ENCODE assay signal across 8 cellular contexts in the genomic region with DNA sequence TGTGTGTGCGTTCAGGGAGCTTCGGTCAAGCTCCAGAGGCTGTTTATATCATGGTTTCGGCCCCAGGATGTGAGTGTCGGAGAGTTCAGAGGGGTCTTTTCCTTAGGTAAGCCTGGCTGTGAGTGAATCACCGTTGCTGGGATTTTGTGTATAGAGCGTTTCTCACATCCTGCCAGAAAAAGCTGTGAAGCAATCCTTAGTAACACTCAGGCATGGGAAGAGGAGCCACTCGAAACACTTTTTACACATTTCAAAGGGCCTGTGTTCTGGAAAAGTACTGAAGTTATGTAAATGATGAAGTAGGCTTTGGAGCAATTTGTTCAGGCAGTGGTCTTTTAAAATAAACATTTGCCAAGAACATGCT. TPM values are rescaled to one million over a fixed set of nuclear protein-coding genes. Genes with fewer than 3 reads are reported as not detected.
A peak's percentile ranks its signal among the peaks of the same experiment; 100 is the strongest.
DNase-seq lines count a peak whose midpoint lies in the region; ATAC-seq and TF ChIP-seq lines count a peak whose summit lies in the region.

No MANE protein-coding gene starts in this region.

- H3K27ac Mint-ChIP-seq in activated naive CD8-positive, alpha-beta T cell treated with anti-CD3 and anti-CD28 coated beads, Interleukin-2, amount 50 U/mL, for 24 hours: peak overlapping the region; percentile 97
- peak overlapping the region; percentile 85 to 97 (median 92) for H3K27ac Mint-ChIP-seq in immature natural killer cell

- H3K9me3 ChIP-seq in cardiac muscle cell (ENCODE audit: low read depth) (no peaks in the 10 kb centered on the region), subcutaneous abdominal adipose tissue (ENCODE audit: control insufficient read depth in 5 of 5, low read length in 5 of 5) (no peaks in the 10 kb centered on the region)

- H3K4me3 ChIP-seq in cardiac muscle cell: peak overlapping the region; percentile 98
- peak overlapping the region; percentile 83 to 92 (median 88) for H3K4me3 ChIP-seq in subcutaneous abdominal adipose tissue (ENCODE audit: low read depth in 1 of 5, low read length in 5 of 5)

- no peak for TF ChIP-seq CTCF in cardiac muscle cell (IDR thresholded peaks at IDR 0.05; ENCODE audit: low read depth, low read length)

- peak overlapping the region; percentile 97 for H3K4me3 Mint-ChIP-seq in activated naive CD8-positive, alpha-beta T cell treated with anti-CD3 and anti-CD28 coated beads, Interleukin-2, amount 50 U/mL, for 24 hours
- peak overlapping the region; percentile 90 to 97 (median 94) for H3K4me3 Mint-ChIP-seq in immature natural killer cell

- H3K4me1 ChIP-seq in cardiac muscle cell (ENCODE audit: low read depth): peaks cover 21% of the 10 kb centered on the region
- H3K4me1 ChIP-seq in subcutaneous abdominal adipose tissue (ENCODE audit: control insufficient read depth in 5 of 5, insufficient read depth in 5 of 5, low read length in 5 of 5): peaks cover 9 to 75% (median 70%) of the 10 kb centered on the region in 5 donors

- H3K27ac ChIP-seq in cardiac muscle cell: peak overlapping the region; percentile 82
- H3K27ac ChIP-seq in subcutaneous abdominal adipose tissue (ENCODE audit: low read depth, low read length): peak overlapping the region; percentile 99

- no peaks in the 10 kb centered on the region for H3K27me3 Mint-ChIP-seq in activated naive CD8-positive, alpha-beta T cell treated with anti-CD3 and anti-CD28 coated beads, Interleukin-2, amount 50 U/mL, for 24 hours
- H3K27me3 Mint-ChIP-seq in immature natural killer cell (ENCODE audit: low read depth in 3 of 3): peaks cover 0 to 22% (median 8%) of the 10 kb centered on the region in 3 donors

- H3K4me1 Mint-ChIP-seq in activated naive CD8-positive, alpha-beta T cell treated with anti-CD3 and anti-CD28 coated beads, Interleukin-2, amount 50 U/mL, for 24 hours: peaks cover 69% of the 10 kb centered on the region
- peaks cover 48 to 50% of the 10 kb centered on the region in 2 donors for H3K4me1 Mint-ChIP-seq in immature natural killer cell

- no peak for ATAC-seq in activated naive CD8-positive, alpha-beta T cell treated with anti-CD3 and anti-CD28 coated beads, Interleukin-2, amount 50 U/mL, for 24 hours
- ATAC-seq in GM21367 (IDR thresholded peaks at IDR 0.05; ENCODE audit: unreplicated experiment) (no peak), GM18858 (IDR thresholded peaks at IDR 0.05; ENCODE audit: unreplicated experiment) (no peak)

- intact Hi-C loops in cardiac septum (cut with DNase I): no loop called here

- no peaks in the 10 kb centered on the region for H3K27me3 ChIP-seq in cardiac muscle cell
- peaks cover 0 to 3% (median 0%) of the 10 kb centered on the region in 5 donors for H3K27me3 ChIP-seq in subcutaneous abdominal adipose tissue (ENCODE audit: control insufficient read depth in 5 of 5, insufficient read depth in 4 of 5, low read length in 5 of 5)

- H3K36me3 ChIP-seq in cardiac muscle cell (no peaks in the 10 kb centered on the region), subcutaneous abdominal adipose tissue (ENCODE audit: control insufficient read depth in 5 of 5, insufficient read depth in 5 of 5, low read length in 5 of 5) (no peaks in the 10 kb centered on the region)

- DNase-seq in cardiac muscle cell (ENCODE audit: low read depth in 1 of 2, low spot score in 1 of 2) (peak in 1 of 2 donors; percentile 83), cardiac septum (ENCODE audit: low spot score) (no peak), immature natural killer cell (no peak), GM19240 (ENCODE audit: insufficient read length, low spot score) (no peak)
- no peak for DNase-seq in activated naive CD8-positive, alpha-beta T cell treated with anti-CD3 and anti-CD28 coated beads, Interleukin-2, amount 50 U/mL, for 24 hours

- H3K36me3 Mint-ChIP-seq in activated naive CD8-positive, alpha-beta T cell treated with anti-CD3 and anti-CD28 coated beads, Interleukin-2, amount 50 U/mL, for 24 hours (ENCODE audit: low read depth): peaks cover 26% of the 10 kb centered on the region
- H3K36me3 Mint-ChIP-seq in immature natural killer cell: no peaks in the 10 kb centered on the region

- peak overlapping the region; percentile 96 to 100 (median 99) for H3K9ac ChIP-seq in subcutaneous abdominal adipose tissue (ENCODE audit: low read length in 5 of 5)

- H3K9me3 Mint-ChIP-seq in activated naive CD8-positive, alpha-beta T cell treated with anti-CD3 and anti-CD28 coated beads, Interleukin-2, amount 50 U/mL, for 24 hours: no peaks in the 10 kb centered on the region
- H3K9me3 Mint-ChIP-seq in immature natural killer cell: no peaks in the 10 kb centered on the region

RNA-seq across cellular contexts. Expression of a gene that starts 0.7 kb away (rescaled TPM):
- total RNA-seq in cardiac muscle cell: 52.5 and 64.7 TPM in 2 replicates
- 46.7 and 50.7 TPM in 2 replicates for polyA plus RNA-seq in cardiac muscle cell
- 22.1 TPM for total RNA-seq in cardiac septum
- 10 to 100 TPM; 17.0 to 27.5 (median 27.2) TPM for polyA plus RNA-seq in immature natural killer cell

RNA-seq across cellular contexts. Expression of a gene that starts 19.2 kb away (rescaled TPM):
- total RNA-seq in cardiac muscle cell: 51.7 and 59.0 TPM in 2 replicates
- polyA plus RNA-seq in cardiac muscle cell: 33.3 and 45.5 TPM in 2 replicates
- 49.9 TPM for total RNA-seq in cardiac septum
- polyA plus RNA-seq in immature natural killer cell: 10 to 100 TPM in 2 of 3 donors, 1 to 10 TPM in 1; 9.0 to 15.4 (median 10.6) TPM
